8 cellular contexts compared by ENCODE assay signal in genomic region chr15:53197426-53197839, GRCh38.
DNase-seq lines count a peak whose midpoint lies in the region; ATAC-seq and TF ChIP-seq lines count a peak whose summit lies in the region.

No MANE protein-coding gene starts in this region.

- in situ Hi-C loops in Panc1 (cut with HindIII; ENCODE audit: low pct_unique_long_range_greater_than_20kb, low sequenced_read_pairs) = no loop called here

- ATAC-seq in GM21381 (IDR thresholded peaks at IDR 0.05; ENCODE audit: unreplicated experiment) (peak; percentile 86), Panc1 (peak; percentile 86), body of pancreas (peak; percentile 97)

- CTCF ChIA-PET in Panc1 (lab: Charles Lee) = interaction anchor here (0.5 to 0.6 kb wide), 2 partner anchors 100 to 795 kb away, joined by 3 to 4 read pairs; no protein-coding TSS in a partner anchor

- H2AFZ ChIP-seq in Karpas-422 (ENCODE audit: low read length) = no peak overlapping the region

- H3K4me3 ChIP-seq in Karpas-422 (ENCODE audit: low read length) = no peak overlapping the region
- H3K4me3 ChIP-seq in Panc1 (ENCODE audit: low read depth in 2 of 2, low read length in 2 of 2) = no peak overlapping the region
- no peak overlapping the region for H3K4me3 ChIP-seq in body of pancreas

- no peak overlapping the region for H3K27ac ChIP-seq in Karpas-422 (ENCODE audit: low read length)
- no peak overlapping the region for H3K27ac ChIP-seq in Panc1 (ENCODE audit: low read length)
- H3K27ac ChIP-seq in body of pancreas = no peak overlapping the region

- POLR2A ChIA-PET in Panc1 (lab: Charles Lee) = no interaction called here

- 2 to 4% methylated on average over 23 of the region's 23 CpGs for WGBS in body of pancreas, 2 donors

- no TSS peak for BruUV-seq in Panc1 (replicated peaks; lab: Mats Ljungman, UMichigan)

- H3K36me3 ChIP-seq in Karpas-422 (ENCODE audit: insufficient read depth, low read length) = no peaks in the 10 kb centered on the region
- H3K36me3 ChIP-seq in Panc1 (ENCODE audit: control insufficient read depth, insufficient read depth, low read length) = no peaks in the 10 kb centered on the region
- no peaks in the 10 kb centered on the region for H3K36me3 ChIP-seq in body of pancreas (replicated peaks in 1 of 2; ENCODE audit: insufficient read depth in 1 of 2, low read depth in 2 of 2)

- TF ChIP-seq POLR2A in body of pancreas (IDR thresholded peaks at IDR 0.05) = no peak

- H3K4me2 ChIP-seq in Karpas-422 (ENCODE audit: low read depth, low read length, poor library complexity, severe bottlenecking) = no peak overlapping the region

- H3K9ac ChIP-seq in Karpas-422 (ENCODE audit: low read length) = no peak overlapping the region

- intact Hi-C loops in Panc1 (cut with micrococcal nuclease; ENCODE audit: unreplicated experiment) (loop anchor here (2.0 kb wide), 1 partner anchor 417 kb away; no protein-coding TSS in a partner anchor), body of pancreas (cut with DNase I) (loop anchor here (5.0 kb wide), 1 partner anchor 415 kb away; no protein-coding TSS in a partner anchor)

- peak; percentile 5 for DNase-seq in DMS153 (lab: John Stamatoyannopoulos, UW)
- peak; percentile 86 for DNase-seq in Karpas-422
- peak; percentile 13 for DNase-seq in Panc1 (ENCODE audit: low read depth, low spot score)
- DNase-seq in body of pancreas = peak; percentile 79 to 81 (median 80)
- peak; percentile 27 for DNase-seq in iris pigment epithelial cell (ENCODE audit: low read depth)
- DNase-seq in stimulated activated CD4-positive, alpha-beta T cell treated with anti-CD3 and anti-CD28 coated beads, Interleukin-4, amount 100 ng/mL, for 1 hour = peak; percentile 22
- DNase-seq in T-helper 9 cell = no peak

- no peaks in the 10 kb centered on the region for H3K27me3 ChIP-seq in Karpas-422 (ENCODE audit: low read length)
- peaks cover 5% of the 10 kb centered on the region; the same call in 1 of the 2 replicates for H3K27me3 ChIP-seq in Panc1 (ENCODE audit: control insufficient read depth, insufficient read depth, low read length)
- H3K27me3 ChIP-seq in body of pancreas = no peaks in the 10 kb centered on the region

- no peaks in the 10 kb centered on the region for H4K20me1 ChIP-seq in Karpas-422 (ENCODE audit: insufficient read depth, low read depth, low read length)

- no peaks in the 10 kb centered on the region for H3K9me2 ChIP-seq in Karpas-422 (replicated peaks; ENCODE audit: insufficient read depth, low read length)

- TF ChIP-seq CTCF in Panc1 (IDR thresholded peaks at IDR 0.05) = peak; percentile 98
- TF ChIP-seq CTCF in body of pancreas (IDR thresholded peaks at IDR 0.05) = peak; percentile 83 to 96 (median 92)

- no peaks in the 10 kb centered on the region for H3K79me2 ChIP-seq in Karpas-422 (ENCODE audit: low read length)

- H3K4me1 ChIP-seq in Karpas-422 (ENCODE audit: low read length) (no peaks in the 10 kb centered on the region), Panc1 (ENCODE audit: control insufficient read depth, insufficient read depth, low read length) (no peaks in the 10 kb centered on the region), body of pancreas (peaks cover 8% of the 10 kb centered on the region)

- H3K9me3 ChIP-seq in Karpas-422 (ENCODE audit: low read length) (no peaks in the 10 kb centered on the region), Panc1 (ENCODE audit: control insufficient read depth, insufficient read depth, low read depth, low read length) (no peaks in the 10 kb centered on the region), body of pancreas (no peaks in the 10 kb centered on the region)
